ENCODE assay signal across 8 cellular contexts in genomic region chr3:184249412-184250166, GRCh38. TPM values are rescaled to one million over a fixed set of nuclear protein-coding genes. Genes with fewer than 3 reads are reported as not detected.
A peak's percentile ranks its signal among the peaks of the same experiment; 100 is the strongest.
DNase-seq lines count a peak whose midpoint lies in the region; ATAC-seq and TF ChIP-seq lines count a peak whose summit lies in the region.

Gene EEF1AKMT4 (plus strand): TSS chr3:184249672. CDS start chr3:184249695, 23 bp downstream.

- peaks cover 24% of the 10 kb centered on the region for H3K36me3 Mint-ChIP-seq in CD4-positive, alpha-beta T cell (ENCODE audit: low read depth)
- H3K36me3 Mint-ChIP-seq in activated CD4-positive, alpha-beta memory T cell treated with anti-CD3 and anti-CD28 coated beads for 36 hours, result no peaks in the 10 kb centered on the region

- H3K9ac ChIP-seq in duodenal mucosa (ENCODE audit: low read depth in 1 of 2, low read length in 2 of 2), result peak within 1 kb of the TSS; percentile 70 to 97

- H3K4me1 Mint-ChIP-seq in CD4-positive, alpha-beta T cell (ENCODE audit: low read depth), result peaks cover 21% of the 10 kb centered on the region
- peaks cover 8% of the 10 kb centered on the region for H3K4me1 Mint-ChIP-seq in activated CD4-positive, alpha-beta memory T cell treated with anti-CD3 and anti-CD28 coated beads for 36 hours (ENCODE audit: low read depth)

- peaks cover 9 to 12% of the 10 kb centered on the region in 2 donors for H3K36me3 ChIP-seq in duodenal mucosa (ENCODE audit: control insufficient read depth in 1 of 2, insufficient read depth in 2 of 2, low read length in 2 of 2)

- WGBS in lower leg skin, 2 donors, result 0 to 1% methylated on average over 48 to 53 of the region's 54 CpGs

- POLR2A ChIA-PET in CD4-positive, alpha-beta T cell (lab: Charles Lee), result interaction anchor here (0.8 to 1.3 kb wide), 6 partner anchors 13 to 114 kb away, joined by 3 to 7 read pairs (median 4); partner anchors contain the start of genes EIF2B5 and VWA5B2
- POLR2A ChIA-PET in activated CD4-positive, alpha-beta memory T cell treated with anti-CD3 and anti-CD28 coated beads for 36 hours (lab: Charles Lee), result interaction anchor here (0.6 to 1.4 kb wide), 7 partner anchors 9 to 116 kb away, joined by 3 to 5 read pairs (median 4); partner anchors contain the start of genes ABCF3, AP2M1 and CAMK2N2

- H3K27me3 Mint-ChIP-seq in CD4-positive, alpha-beta T cell, result no peaks in the 10 kb centered on the region
- no peaks in the 10 kb centered on the region for H3K27me3 Mint-ChIP-seq in activated CD4-positive, alpha-beta memory T cell treated with anti-CD3 and anti-CD28 coated beads for 36 hours

- H3K9me3 Mint-ChIP-seq in CD4-positive, alpha-beta T cell, result no peaks in the 10 kb centered on the region
- no peaks in the 10 kb centered on the region for H3K9me3 Mint-ChIP-seq in activated CD4-positive, alpha-beta memory T cell treated with anti-CD3 and anti-CD28 coated beads for 36 hours

- no peak for TF ChIP-seq CTCF in CD4-positive, alpha-beta T cell (IDR thresholded peaks at IDR 0.05)
- TF ChIP-seq CTCF in lower leg skin (IDR thresholded peaks at IDR 0.05), result no peak

- H3K27ac ChIP-seq in CD4-positive, alpha-beta T cell (ENCODE audit: low read depth, low read length), result peak within 1 kb of the TSS; percentile 61
- H3K27ac ChIP-seq in duodenal mucosa (ENCODE audit: low read depth, low read length), result peak within 1 kb of the TSS; percentile 69

- no peaks in the 10 kb centered on the region for H3K9me3 ChIP-seq in CD4-positive, alpha-beta T cell (ENCODE audit: control insufficient read depth, low read length)
- no peaks in the 10 kb centered on the region for H3K9me3 ChIP-seq in duodenal mucosa (ENCODE audit: control insufficient read depth in 1 of 2, low read length in 2 of 2)

- peak; percentile 90 to 96 (median 93) for DNase-seq in CD4-positive, alpha-beta T cell
- DNase-seq in NCI-H774 (lab: John Stamatoyannopoulos, UW), result peak; percentile 100
- DNase-seq in activated CD4-positive, alpha-beta memory T cell treated with anti-CD3 and anti-CD28 coated beads for 36 hours, result peak; percentile 98
- peak; percentile 95 to 99 for DNase-seq in lower leg skin (ENCODE audit: low spot score in 2 of 2)
- DNase-seq in stimulated activated CD4-positive, alpha-beta T cell treated with anti-CD3 and anti-CD28 coated beads, Interleukin-4, amount 100 ng/mL, for 48 hours (ENCODE audit: low read depth in 2 of 2), result peak; percentile 88 to 96

- intact Hi-C loops in CD4-positive, alpha-beta T cell (cut with DNase I, micrococcal nuclease), result loop anchor here (1.0 to 5.0 kb wide), 13 partner anchors 22 to 365 kb away; partner anchors contain the start of genes PSMD2 (in 2 of the 2), ABCC5 (in 1 of the 2), ABCF3 (in 1 of the 2) and AP2M1 (in 1 of the 2)
- intact Hi-C loops in activated CD4-positive, alpha-beta memory T cell treated with anti-CD3 and anti-CD28 coated beads for 36 hours (cut with micrococcal nuclease), result loop anchor here (1.0 to 2.0 kb wide), 11 partner anchors 12 to 355 kb away; partner anchors contain the start of genes ABCC5, AP2M1, CAMK2N2 and PSMD2
- intact Hi-C loops in lower leg skin (cut with DNase I; ENCODE audit: low total_unique reads), result no loop called here

- H3K4me1 ChIP-seq in duodenal mucosa (ENCODE audit: control insufficient read depth in 1 of 2, insufficient read depth in 2 of 2, low read length in 2 of 2), result peaks cover 4 to 14% of the 10 kb centered on the region in 2 donors

- H3K27ac Mint-ChIP-seq in CD4-positive, alpha-beta T cell, result peak within 1 kb of the TSS; percentile 94
- peak within 1 kb of the TSS; percentile 96 for H3K27ac Mint-ChIP-seq in activated CD4-positive, alpha-beta memory T cell treated with anti-CD3 and anti-CD28 coated beads for 36 hours

- H3K4me3 ChIP-seq in duodenal mucosa (ENCODE audit: low read depth in 1 of 2, low read length in 2 of 2), result peak within 1 kb of the TSS; percentile 99
- H3K4me3 ChIP-seq in lower leg skin (ENCODE audit: low read depth, poor library complexity, severe bottlenecking), result peak within 1 kb of the TSS; percentile 71

- TF ChIP-seq POLR2A in lower leg skin (IDR thresholded peaks at IDR 0.05), result no peak

- H3K4me3 Mint-ChIP-seq in CD4-positive, alpha-beta T cell, result peak within 1 kb of the TSS; percentile 93
- H3K4me3 Mint-ChIP-seq in activated CD4-positive, alpha-beta memory T cell treated with anti-CD3 and anti-CD28 coated beads for 36 hours, result peak within 1 kb of the TSS; percentile 90

- no peaks in the 10 kb centered on the region for H3K27me3 ChIP-seq in CD4-positive, alpha-beta T cell (ENCODE audit: control insufficient read depth, insufficient read depth, low read length)
- no peaks in the 10 kb centered on the region for H3K27me3 ChIP-seq in duodenal mucosa (ENCODE audit: control insufficient read depth in 1 of 2, insufficient read depth in 2 of 2, low read length in 2 of 2)

- peak; percentile 86 for ATAC-seq in CD4-positive, alpha-beta T cell (ENCODE audit: poor library complexity)
- peak; percentile 83 for ATAC-seq in GM19397 (IDR thresholded peaks at IDR 0.05; ENCODE audit: unreplicated experiment)
- ATAC-seq in HG03571 (IDR thresholded peaks at IDR 0.05; ENCODE audit: unreplicated experiment), result peak; percentile 88

- CTCF ChIA-PET in CD4-positive, alpha-beta T cell (lab: Charles Lee), result interaction anchor here (0.5 to 1.7 kb wide), 15 partner anchors 10 to 365 kb away, joined by 3 to 21 read pairs (median 4); partner anchors contain the start of genes ABCC5, ABCF3, CAMK2N2 and PARL
- CTCF ChIA-PET in activated CD4-positive, alpha-beta memory T cell treated with anti-CD3 and anti-CD28 coated beads for 36 hours (lab: Charles Lee), result interaction anchor here (0.6 to 8.5 kb wide), 28 partner anchors 9 to 365 kb away, joined by 3 to 94 read pairs (median 4); partner anchors contain the start of genes CAMK2N2, PARL and VWA5B2

RNA-seq across cellular contexts. Expression of gene EEF1AKMT4, which starts in this region (rescaled TPM):
- not detected for total RNA-seq in CD4-positive, alpha-beta T cell
- 1 to 10 TPM; 3.5 to 4.4 TPM for total RNA-seq in activated CD4-positive, alpha-beta memory T cell treated with anti-CD3 and anti-CD28 coated beads for 36 hours
- 1 to 10 TPM; 4.3 to 7.7 (median 6.1) TPM for total RNA-seq in lower leg skin

Comparison
In these comparisons a context has a peak if more than half of its experiments do, and no peak if none do; other contexts are left out.
1. Peak in every context shown above with its lines: DNase-seq, ATAC-seq, H3K4me3 ChIP-seq and H3K27ac ChIP-seq.
2. RNA of gene EEF1AKMT4 (total RNA-seq): 4.3 to 7.7 TPM in lower leg skin and 3.5 to 4.4 TPM in activated CD4-positive, alpha-beta memory T cell treated with anti-CD3 and anti-CD28 coated beads for 36 hours; not detected in CD4-positive, alpha-beta T cell; every median in the first group is over 4 times any median in the second.
3. Peak in DNase-seq, ATAC-seq and H3K27ac ChIP-seq in CD4-positive, alpha-beta T cell; RNA of the gene not detected or under 1 TPM.